In genomic region chr17:69460963-69461922, GRCh38 we compare ENCODE assay signal across 21 cellular contexts. TPM values are rescaled to one million over a fixed set of nuclear protein-coding genes. Genes with fewer than 3 reads are reported as not detected.
DNase-seq lines count a peak whose midpoint lies in the region; ATAC-seq and TF ChIP-seq lines count a peak whose summit lies in the region.
"Had no signal": no experiment of that assay in that cellular context is flagged by ENCODE, and none has a peak within 500 bp of the region (broad histone marks: within the 10 kb centered on the region; RNA-seq: fewer than 3 reads in every experiment).

No MANE protein-coding gene starts in this region.

- H4K91ac ChIP-seq in trophoblast cell (ENCODE audit: low read depth, low read length), result no peak overlapping the region

- WGBS in trophoblast cell (ENCODE audit: extremely low coverage, insufficient coverage, insufficient read length), result no CpG with 5 or more reads among the region's 12 CpGs

- no peaks in the 10 kb centered on the region for H3K79me2 ChIP-seq in trophoblast cell (ENCODE audit: control insufficient read depth, insufficient read depth, low read length, poor library complexity)

- no peaks in the 10 kb centered on the region for H3K9me3 ChIP-seq in left ventricle myocardium inferior (replicated peaks)
- H3K9me3 ChIP-seq in right atrium auricular region, result no peaks in the 10 kb centered on the region
- H3K9me3 ChIP-seq in iPS-20b (ENCODE audit: insufficient read depth, low read depth, low read length), result no peaks in the 10 kb centered on the region
- H3K9me3 ChIP-seq in trophoblast cell (ENCODE audit: insufficient read depth, low read depth, low read length), result no peaks in the 10 kb centered on the region
- H3K9me3 ChIP-seq: A549, colonic mucosa, heart right ventricle had no signal

- H2BK5ac ChIP-seq in trophoblast cell (ENCODE audit: low read depth, low read length, poor library complexity), result no peak overlapping the region

- H4K12ac ChIP-seq in trophoblast cell (ENCODE audit: low read depth, low read length), result no peak overlapping the region

- intact Hi-C loops in left ventricle myocardium inferior (cut with micrococcal nuclease), result no loop called here

- H4K8ac ChIP-seq in trophoblast cell (ENCODE audit: low read depth, low read length), result no peak overlapping the region

- no peak for ATAC-seq in GM21529 (IDR thresholded peaks at IDR 0.05; ENCODE audit: unreplicated experiment)
- ATAC-seq: naive thymus-derived CD4-positive, alpha-beta T cell; PC-3 had no signal

- DNase-seq in left ventricle myocardium inferior, result no peak
- DNase-seq in right atrium auricular region (ENCODE audit: low spot score), result no peak
- peak; percentile 31 to 59 for DNase-seq in trophoblast cell
- DNase-seq in activated T-cell treated with anti-CD3 and anti-CD28 coated beads, Interleukin-2, amount 50 U/mL, for 48 hours, result no peak
- DNase-seq in SK-N-DZ (ENCODE audit: low spot score), result no peak
- no peak for DNase-seq in NCI-H774 (lab: John Stamatoyannopoulos, UW)
- DNase-seq: activated CD4-positive, alpha-beta T cell treated with anti-CD3 and anti-CD28 coated beads for 4 hours; colonic mucosa; heart right ventricle; immature natural killer cell; KBM-7; naive thymus-derived CD4-positive, alpha-beta T cell; NCI-H2227 treated with DMSO at 0.1 percent for 48 hours; NCI-H82; PC-3; stimulated activated CD4-positive, alpha-beta T cell treated with anti-CD3 and anti-CD28 coated beads, Interleukin-4, amount 100 ng/mL, for 24 hours; T-helper 1 cell had no signal

- no peak overlapping the region for H3K23ac ChIP-seq in trophoblast cell (ENCODE audit: low read length)

- H2AK5ac ChIP-seq in trophoblast cell (ENCODE audit: low read length), result no peak overlapping the region

- H3K4me1 ChIP-seq in left ventricle myocardium inferior, result peaks cover 11% of the 10 kb centered on the region
- no peaks in the 10 kb centered on the region for H3K4me1 ChIP-seq in right atrium auricular region
- H3K4me1 ChIP-seq in iPS-20b (ENCODE audit: insufficient read depth, low read length), result peaks cover 19% of the 10 kb centered on the region; the same call in 1 of the 2 replicates
- H3K4me1 ChIP-seq in trophoblast cell (ENCODE audit: control insufficient read depth in 1 of 2, insufficient read depth in 2 of 2, low read length in 2 of 2), result peaks cover 6 to 9% of the 10 kb centered on the region in 2 experiments
- H3K4me1 ChIP-seq: colonic mucosa had no signal

- no peak overlapping the region for H3K4ac ChIP-seq in trophoblast cell (ENCODE audit: low read depth, low read length)

- H3K14ac ChIP-seq in trophoblast cell (ENCODE audit: low read length), result no peak overlapping the region

- H3K9ac ChIP-seq in iPS-20b (ENCODE audit: low read depth, low read length) (peak overlapping the region; percentile 42), trophoblast cell (ENCODE audit: low read length) (no peak overlapping the region)

- TF ChIP-seq CTCF in left ventricle myocardium inferior (IDR thresholded peaks at IDR 0.05; ENCODE audit: borderline replicate concordance) (no peak), right atrium auricular region (IDR thresholded peaks at IDR 0.05) (no peak)

- H3K18ac ChIP-seq in trophoblast cell (ENCODE audit: low read length), result no peak overlapping the region

- H3K27me3 ChIP-seq in left ventricle myocardium inferior (ENCODE audit: low read depth), result no peaks in the 10 kb centered on the region
- H3K27me3 ChIP-seq in right atrium auricular region, result no peaks in the 10 kb centered on the region
- H3K27me3 ChIP-seq in iPS-20b (ENCODE audit: insufficient read depth, low read length), result no peaks in the 10 kb centered on the region
- H3K27me3 ChIP-seq in trophoblast cell (ENCODE audit: insufficient read depth, low read length), result no peaks in the 10 kb centered on the region
- H3K27me3 ChIP-seq: colonic mucosa, heart right ventricle had no signal

- H3K4me3 ChIP-seq in left ventricle myocardium inferior (peak overlapping the region; percentile 19), right atrium auricular region (no peak overlapping the region), iPS-20b (ENCODE audit: low read length) (0 out of 2 replicates have a peak overlapping the region, but pooled peaks have one; percentile 11), trophoblast cell (ENCODE audit: low read depth, low read length) (no peak overlapping the region)
- H3K4me3 ChIP-seq: A549, colonic mucosa, heart right ventricle, lung had no signal

- H3K4me2 ChIP-seq in trophoblast cell (ENCODE audit: low read length), result no peak overlapping the region
- H3K4me2 ChIP-seq: A549 had no signal

- H3K79me1 ChIP-seq in trophoblast cell (ENCODE audit: low read length), result no peaks in the 10 kb centered on the region

- H3K36me3 ChIP-seq in left ventricle myocardium inferior (no peaks in the 10 kb centered on the region), right atrium auricular region (no peaks in the 10 kb centered on the region), iPS-20b (ENCODE audit: insufficient read depth, low read depth, low read length) (no peaks in the 10 kb centered on the region), trophoblast cell (ENCODE audit: control insufficient read depth in 1 of 2, insufficient read depth in 2 of 2, low read length in 2 of 2) (no peaks in the 10 kb centered on the region)
- H3K36me3 ChIP-seq: colonic mucosa, heart right ventricle had no signal

- no peak overlapping the region for H2AFZ ChIP-seq in trophoblast cell (ENCODE audit: insufficient read depth, low read length, poor library complexity)

- H2BK12ac ChIP-seq in trophoblast cell (ENCODE audit: low read length), result no peak overlapping the region

- no peak overlapping the region for H2BK120ac ChIP-seq in trophoblast cell (ENCODE audit: insufficient read depth, low read length, poor library complexity)

- H3K27ac ChIP-seq in left ventricle myocardium inferior (replicated peaks) (no peak overlapping the region), right atrium auricular region (no peak overlapping the region), iPS-20b (ENCODE audit: low read length) (peak overlapping the region; percentile 5), trophoblast cell (ENCODE audit: low read depth, low read length) (no peak overlapping the region)
- H3K27ac ChIP-seq: colonic mucosa, heart right ventricle had no signal

RNA-seq across cellular contexts. Expression of gene MAP2K6, which starts 46.7 kb away (rescaled TPM):
- total RNA-seq in left ventricle myocardium inferior (2.0 TPM), right atrium auricular region (1 to 10 TPM in 1 of 2 donors, under 1 TPM in 1; 0.90 to 5.3 TPM)
- 3.2 and 3.7 TPM in 2 replicates for polyA plus RNA-seq in trophoblast cell (2013)
- 13.8 and 15.6 TPM in 2 replicates for polyA plus RNA-seq in SK-N-DZ (2014; cell fraction: cytosol; rRNA removed)
- polyA plus RNA-seq in SK-N-DZ (2014; cell fraction: nucleus; rRNA removed), result 7.1 and 8.0 TPM in 2 replicates

Comparison
In these comparisons a context has a peak if more than half of its experiments do, and no peak if none do; other contexts are left out.
1. H3K4me3 ChIP-seq: peak in left ventricle myocardium inferior (single experiment) and iPS-20b (single experiment); none in right atrium auricular region (0 of 2) and trophoblast cell (single experiment).
2. DNase-seq: peak in trophoblast cell (2 of 2); none in left ventricle myocardium inferior (single experiment), right atrium auricular region (single experiment), activated T-cell treated with anti-CD3 and anti-CD28 coated beads, Interleukin-2, amount 50 U/mL, for 48 hours (0 of 2), SK-N-DZ (single experiment) and NCI-H774 (single experiment).